In genomic region chr5:128635379-128635778, GRCh38 we compare ENCODE assay signal across 9 cellular contexts.
"Had no signal": no experiment of that assay in that cellular context is flagged by ENCODE, and none has a peak within 500 bp of the region (broad histone marks: within the 10 kb centered on the region; RNA-seq: fewer than 3 reads in every experiment).

No MANE protein-coding gene starts in this region.

- H3K9me3 ChIP-seq: HAP-1 had no signal

- H3K4me1 ChIP-seq: HAP-1 had no signal

- H2AFZ ChIP-seq: GM23248 had no signal

- FAIRE-seq: K562 had no signal

- H3K27ac ChIP-seq: GM23248, HL-60 had no signal

- H3K4me3 Mint-ChIP-seq: HFFc6 had no signal

- ATAC-seq: HCT116, K562 had no signal

- H3K9ac ChIP-seq: GM23248 had no signal

- H3K36me3 ChIP-seq: HAP-1 had no signal

- H3K4me3 ChIP-seq: GM23248, HAP-1, K562 had no signal

- DNase-seq: GM23248, GOT3, H7, HFFc6, KG1 had no signal
